8 cellular contexts compared by ENCODE assay signal in the genomic region with DNA sequence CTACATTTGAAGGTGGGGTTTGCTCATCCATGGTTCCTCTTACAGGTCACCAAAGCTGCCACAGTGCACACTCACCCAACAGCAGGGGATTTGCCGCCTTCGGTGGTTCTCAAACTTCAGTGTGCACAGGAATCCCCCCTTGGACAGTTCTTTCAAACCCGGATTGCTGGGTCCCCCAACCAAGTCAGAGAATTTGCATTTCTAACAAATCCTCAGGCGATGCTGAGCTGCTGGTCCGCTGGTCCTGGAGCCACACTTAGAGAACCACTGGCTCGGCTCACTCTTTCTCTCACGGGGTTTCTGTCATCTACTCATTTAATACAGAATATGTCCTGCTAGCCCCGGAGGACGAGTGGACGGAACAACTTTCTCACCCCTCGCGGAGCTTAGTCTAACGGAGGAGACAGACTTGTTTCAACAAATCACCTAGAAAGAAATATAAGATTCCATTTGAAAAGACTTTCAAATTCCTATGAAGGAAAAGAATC. TPM values are rescaled to one million over a fixed set of nuclear protein-coding genes. Genes with fewer than 3 reads are reported as not detected.
DNase-seq lines count a peak whose midpoint lies in the region; ATAC-seq and TF ChIP-seq lines count a peak whose summit lies in the region.

No MANE protein-coding gene starts in this region.

- intact Hi-C loops in IMR-90 (cut with micrococcal nuclease), result loop anchor here (1.0 to 10.0 kb wide), 7 partner anchors 24 to 980 kb away; partner anchors contain the start of gene ZFP36L1

- no TSS peak for BruUV-seq in IMR-90 (replicated peaks; lab: Mats Ljungman, UMichigan)

- peak overlapping the region; percentile 91 for H2BK20ac ChIP-seq in IMR-90 (ENCODE audit: low read depth, low read length)

- peak overlapping the region; percentile 84 for H3K14ac ChIP-seq in IMR-90 (replicated peaks; ENCODE audit: low read depth, low read length)

- H4K8ac ChIP-seq in IMR-90 (ENCODE audit: low read depth in 2 of 2, low read length in 2 of 2), result peak overlapping the region in 1 of 2 experiments; percentile 86; a peak in 3 of 4 replicates

- TF ChIP-seq POLR2A in IMR-90 (IDR thresholded peaks at IDR 0.05; ENCODE audit: low read depth, low read length), result no peak

- peak overlapping the region; percentile 88 for H4K91ac ChIP-seq in IMR-90 (ENCODE audit: insufficient read depth, low read depth, low read length)

- H2AFZ ChIP-seq in IMR-90 (replicated peaks; ENCODE audit: low read length, poor library complexity), result peak overlapping the region; percentile 94

- H4K20me1 ChIP-seq in IMR-90 (ENCODE audit: insufficient read depth, low read length), result no peaks in the 10 kb centered on the region

- peaks cover 24% of the 10 kb centered on the region for H3K4me1 ChIP-seq in IMR-90 (ENCODE audit: control insufficient read depth, insufficient read depth, low read length)

- no peaks in the 10 kb centered on the region for H3K9me3 Mint-ChIP-seq in activated T-helper 17 cell treated with anti-CD3 and anti-CD28 coated beads, Interleukin-2, amount 50 U/mL, for 72 hours
- no peaks in the 10 kb centered on the region for H3K9me3 Mint-ChIP-seq in immature natural killer cell
- no peaks in the 10 kb centered on the region for H3K9me3 Mint-ChIP-seq in stimulated activated memory B cell treated with anti-CD40 and anti-IgM and Interleukin-4, amounts not matched to agents 10 μg/mL and 1 μg/mL and 100 μg/mL, for 72 hours

- H3K4me1 Mint-ChIP-seq in activated T-helper 17 cell treated with anti-CD3 and anti-CD28 coated beads, Interleukin-2, amount 50 U/mL, for 72 hours, result peaks cover 47% of the 10 kb centered on the region
- peaks cover 73 to 77% of the 10 kb centered on the region in 2 donors for H3K4me1 Mint-ChIP-seq in immature natural killer cell
- H3K4me1 Mint-ChIP-seq in stimulated activated memory B cell treated with anti-CD40 and anti-IgM and Interleukin-4, amounts not matched to agents 10 μg/mL and 1 μg/mL and 100 μg/mL, for 72 hours, result peaks cover 84% of the 10 kb centered on the region

- no peak overlapping the region for H2BK5ac ChIP-seq in IMR-90 (ENCODE audit: low read depth, low read length, poor library complexity, severe bottlenecking)

- no peak overlapping the region for H3K23ac ChIP-seq in IMR-90 (ENCODE audit: low read depth, low read length)

- peak overlapping the region; percentile 91 for H2AK9ac ChIP-seq in IMR-90 (replicated peaks; ENCODE audit: low read depth, low read length, poor library complexity)

- H3K27ac ChIP-seq in IMR-90 (ENCODE audit: insufficient read depth, low read length), result peak overlapping the region; percentile 56

- no peak for TF ChIP-seq CTCF in IMR-90 (conservative IDR thresholded peaks at IDR 0.05; ENCODE audit: low read depth, low read length)

- dilution Hi-C loops in IMR-90 (cut with HindIII; ENCODE audit: low sequenced_read_pairs, unreplicated experiment), result no loop called here

- peak overlapping the region; percentile 45; the same call in 1 of the 2 replicates for H4K5ac ChIP-seq in IMR-90 (ENCODE audit: low read depth, low read length)

- peak overlapping the region; percentile 60; the same call in 1 of the 2 replicates for H3K18ac ChIP-seq in IMR-90 (ENCODE audit: low read depth, low read length)

- H3K4me3 ChIP-seq in IMR-90 (ENCODE audit: insufficient read depth, low read depth, low read length), result no peak overlapping the region

- no peak for TF ChIP-seq RAD21 in IMR-90 (IDR thresholded peaks at IDR 0.05; ENCODE audit: low read length)

- H2BK120ac ChIP-seq in IMR-90 (ENCODE audit: low read depth, low read length), result peak overlapping the region; percentile 96

- peak overlapping the region; percentile 91 for H3K4me3 Mint-ChIP-seq in activated T-helper 17 cell treated with anti-CD3 and anti-CD28 coated beads, Interleukin-2, amount 50 U/mL, for 72 hours
- H3K4me3 Mint-ChIP-seq in immature natural killer cell, result peak overlapping the region; percentile 74 to 84 (median 80)
- peak overlapping the region; percentile 84 for H3K4me3 Mint-ChIP-seq in stimulated activated memory B cell treated with anti-CD40 and anti-IgM and Interleukin-4, amounts not matched to agents 10 μg/mL and 1 μg/mL and 100 μg/mL, for 72 hours

- peak overlapping the region; percentile 91 for H3K27ac Mint-ChIP-seq in activated T-helper 17 cell treated with anti-CD3 and anti-CD28 coated beads, Interleukin-2, amount 50 U/mL, for 72 hours
- H3K27ac Mint-ChIP-seq in immature natural killer cell, result peak overlapping the region; percentile 87 to 98 (median 92)
- H3K27ac Mint-ChIP-seq in stimulated activated memory B cell treated with anti-CD40 and anti-IgM and Interleukin-4, amounts not matched to agents 10 μg/mL and 1 μg/mL and 100 μg/mL, for 72 hours, result peak overlapping the region; percentile 95

- H3K9me3 ChIP-seq in IMR-90 (ENCODE audit: control insufficient read depth, insufficient read depth, low read length), result no peaks in the 10 kb centered on the region

- H3K36me3 Mint-ChIP-seq in activated T-helper 17 cell treated with anti-CD3 and anti-CD28 coated beads, Interleukin-2, amount 50 U/mL, for 72 hours (ENCODE audit: low read depth), result no peaks in the 10 kb centered on the region
- no peaks in the 10 kb centered on the region for H3K36me3 Mint-ChIP-seq in immature natural killer cell
- no peaks in the 10 kb centered on the region for H3K36me3 Mint-ChIP-seq in stimulated activated memory B cell treated with anti-CD40 and anti-IgM and Interleukin-4, amounts not matched to agents 10 μg/mL and 1 μg/mL and 100 μg/mL, for 72 hours

- 23% methylated on average over 6 of the region's 13 CpGs; no CpG with 5 or more reads in 1 of the 2 experiments for WGBS in IMR-90 (ENCODE audit: extremely low coverage in 2 of 2, insufficient read length in 1 of 2), 2 experiments

- H3K9ac ChIP-seq in IMR-90 (ENCODE audit: low read depth, low read length), result peak overlapping the region; percentile 29; the same call in 1 of the 2 replicates

- no peaks in the 10 kb centered on the region for H3K36me3 ChIP-seq in IMR-90 (ENCODE audit: control insufficient read depth, insufficient read depth, low read length)

- H2BK15ac ChIP-seq in IMR-90 (ENCODE audit: low read depth, low read length), result peak overlapping the region; percentile 67; the same call in 2 of the 3 replicates

- POLR2A ChIA-PET in IMR-90 (lab: Charles Lee; ENCODE audit: unreplicated experiment), result interaction anchor here (2.8 to 3.0 kb wide), 2 partner anchors 24 to 27 kb away, joined by 42 to 50 read pairs; partner anchors contain the start of gene ZFP36L1

- H3K4ac ChIP-seq in IMR-90 (ENCODE audit: low read depth, low read length), result peak overlapping the region; percentile 92

- peaks cover 10 to 29% of the 10 kb centered on the region in 2 experiments for H3K79me1 ChIP-seq in IMR-90 (ENCODE audit: low read depth in 1 of 2, low read length in 2 of 2)

- CTCF ChIA-PET in IMR-90 (lab: Yijun Ruan, JAX), result interaction anchor here (0.5 to 1.6 kb wide), 2 partner anchors 27 to 243 kb away, joined by 3 read pairs; no protein-coding TSS in a partner anchor

- peak overlapping the region; percentile 98 for H2AK5ac ChIP-seq in IMR-90 (ENCODE audit: low read depth, low read length)

- DNase-seq in IMR-90 (no peak), immature natural killer cell (no peak), NCI-H526 (lab: John Stamatoyannopoulos, UW) (no peak), superior temporal gyrus (ENCODE audit: extremely low spot score) (no peak), NCI-H446 treated with DMSO at 0.1 percent for 48 hours (lab: John Stamatoyannopoulos, UW) (no peak)
- DNase-seq in stimulated activated CD4-positive, alpha-beta T cell treated with anti-CD3 and anti-CD28 coated beads, Interleukin-4, amount 100 ng/mL, for 1 hour, result no peak

- 0 out of 2 replicates have a peak overlapping the region, but pooled peaks have one; percentile 8 for H3K56ac ChIP-seq in IMR-90 (ENCODE audit: extremely low read depth, insufficient read depth, low read length)

- H3K4me2 ChIP-seq in IMR-90 (ENCODE audit: low read depth, low read length), result peak overlapping the region; percentile 28; the same call in 1 of the 2 replicates

- ATAC-seq in IMR-90 (ENCODE audit: low read depth), result no peak
- ATAC-seq in activated T-helper 17 cell treated with anti-CD3 and anti-CD28 coated beads, Interleukin-2, amount 50 U/mL, for 72 hours (replicated peaks), result no peak
- ATAC-seq in stimulated activated memory B cell treated with anti-CD40 and anti-IgM and Interleukin-4, amounts not matched to agents 10 μg/mL and 1 μg/mL and 100 μg/mL, for 72 hours, result no peak

- in situ Hi-C loops in IMR-90 (cut with MboI; ENCODE audit: low sequenced_read_pairs), result loop anchor here (5.0 kb wide), 2 partner anchors 570 to 980 kb away; no protein-coding TSS in a partner anchor

- H3K9me1 ChIP-seq in IMR-90 (ENCODE audit: insufficient read depth, low read length), result peaks cover 19% of the 10 kb centered on the region

- H3K27me3 ChIP-seq in IMR-90 (ENCODE audit: control insufficient read depth, insufficient read depth, low read length), result no peaks in the 10 kb centered on the region

- H3K27me3 Mint-ChIP-seq in activated T-helper 17 cell treated with anti-CD3 and anti-CD28 coated beads, Interleukin-2, amount 50 U/mL, for 72 hours, result no peaks in the 10 kb centered on the region
- H3K27me3 Mint-ChIP-seq in immature natural killer cell (ENCODE audit: low read depth in 3 of 3), result peaks cover 1 to 13% (median 12%) of the 10 kb centered on the region in 3 donors
- no peaks in the 10 kb centered on the region for H3K27me3 Mint-ChIP-seq in stimulated activated memory B cell treated with anti-CD40 and anti-IgM and Interleukin-4, amounts not matched to agents 10 μg/mL and 1 μg/mL and 100 μg/mL, for 72 hours

TF ChIP-seq in IMR-90, 13 proteins besides CTCF, POLR2A, EP300 and RAD21 (continues in another document):
- no peak for TF ChIP-seq MAZ (IDR thresholded peaks at IDR 0.05; ENCODE audit: borderline replicate concordance, low read depth, low read length)
- TF ChIP-seq MXI1 (IDR thresholded peaks at IDR 0.05; ENCODE audit: borderline replicate concordance, low read depth, low read length), result no peak
- TF ChIP-seq RCOR1 (IDR thresholded peaks at IDR 0.05; ENCODE audit: insufficient replicate concordance, low read length), result no peak
- no peak for TF ChIP-seq FOS (IDR thresholded peaks at IDR 0.05; ENCODE audit: low read depth, low read length)

RNA-seq across cellular contexts. Expression of gene ZFP36L1, which starts 24.1 kb away (rescaled TPM):
- 6.5 and 19.7 TPM in 2 replicates for total RNA-seq in IMR-90 (2012; rRNA removed)
- 82.3 and 140 TPM in 2 replicates for polyA plus RNA-seq in IMR-90 (2012; rRNA removed)
- polyA plus RNA-seq in IMR-90 (2012; cell fraction: cytosol; rRNA removed), result 116 and 171 TPM in 2 replicates
- 95.1 and 247 TPM in 2 replicates for polyA plus RNA-seq in IMR-90 (2012; cell fraction: nucleus; rRNA removed; ENCODE audit: low replicate concordance)
- total RNA-seq in activated T-helper 17 cell treated with anti-CD3 and anti-CD28 coated beads, Interleukin-2, amount 50 U/mL, for 72 hours, result 100 to 1,000 TPM in 1 of 2 donors, 10 to 100 TPM in 1; 57.7 to 146 TPM
- polyA plus RNA-seq in immature natural killer cell, result 100 to 1,000 TPM in 1 of 3 donors, 10 to 100 TPM in 2; 36.6 to 126 (median 61.8) TPM
